In genomic region chr21:37117204-37117603, GRCh38 we compare ENCODE assay signal across 27 cellular contexts.
"Had no signal": no experiment of that assay in that cellular context is flagged by ENCODE, and none has a peak within 500 bp of the region (broad histone marks: within the 10 kb centered on the region; RNA-seq: fewer than 3 reads in every experiment).

No MANE protein-coding gene starts in this region.

- H3K9me3 ChIP-seq: left ventricle myocardium inferior, mucosa of descending colon, ovary, prostate gland, tibial nerve, vagina had no signal

- H3K27me3 ChIP-seq: heart left ventricle, ovary, tibial nerve, vagina had no signal

- H3K27me3 Mint-ChIP-seq: naive thymus-derived CD4-positive, alpha-beta T cell; natural killer cell treated with Interleukin-12 subunit alpha and Interleukin-12 subunit beta and Interleukin-15 and Interleukin-18, amount 100 ng/mL, for 72 hours; stimulated activated naive B cell treated with anti-CD40 and anti-IgM and Interleukin-4, amounts not matched to agents 10 μg/mL and 1 μg/mL and 100 μg/mL, for 72 hours; stimulated activated naive CD8-positive, alpha-beta T cell treated with anti-CD3 and anti-CD28 coated beads, Interleukin-15, Interleukin-2, amounts not matched to agents 100 ng/mL and 50 ng/mL, for 24 hours; type B pancreatic cell had no signal

- H3K27ac Mint-ChIP-seq: natural killer cell treated with Interleukin-12 subunit alpha and Interleukin-12 subunit beta and Interleukin-15 and Interleukin-18, amount 100 ng/mL, for 72 hours; stimulated activated naive B cell treated with anti-CD40 and anti-IgM and Interleukin-4, amounts not matched to agents 10 μg/mL and 1 μg/mL and 100 μg/mL, for 72 hours; stimulated activated naive CD8-positive, alpha-beta T cell treated with anti-CD3 and anti-CD28 coated beads, Interleukin-15, Interleukin-2, amounts not matched to agents 100 ng/mL and 50 ng/mL, for 24 hours; type B pancreatic cell had no signal

- H3K36me3 ChIP-seq: ovary, prostate gland, vagina had no signal

- H3K4me1 ChIP-seq: heart left ventricle, left ventricle myocardium inferior, prostate gland, tibial nerve, vagina had no signal

- DNase-seq: heart left ventricle; islet precursor cell; kidney glomerular epithelial cell; left colon; left ventricle myocardium inferior; mesendoderm; midbrain; mucosa of descending colon; naive thymus-derived CD4-positive, alpha-beta T cell; ovary; posterior cingulate gyrus; retina; right cardiac atrium; stimulated activated CD4-positive, alpha-beta T cell treated with anti-CD3 and anti-CD28 coated beads, Interleukin-12 subunit alpha, Interleukin-12 subunit beta, amount 100 ng/mL, for 4 hours; stimulated activated CD4-positive, alpha-beta T cell treated with anti-CD3 and anti-CD28 coated beads, Interleukin-15, amount 100 ng/mL, for 24 hours; stimulated activated CD4-positive, alpha-beta T cell treated with anti-CD3 and anti-CD28 coated beads, Interleukin-2, amount 100 ng/mL, for 24 hours; stimulated activated CD4-positive, alpha-beta T cell treated with anti-CD3 and anti-CD28 coated beads, Interleukin-4, amount 100 ng/mL, for 1 hour; stimulated activated naive B cell treated with anti-CD40 and anti-IgM and Interleukin-4, amounts not matched to agents 10 μg/mL and 1 μg/mL and 100 μg/mL, for 72 hours; substantia nigra had no signal

- H3K27ac ChIP-seq: heart left ventricle, left ventricle myocardium inferior, ovary, prostate gland, skin epidermis, tibial nerve, vagina had no signal

- H3K9me3 Mint-ChIP-seq: stimulated activated naive B cell treated with anti-CD40 and anti-IgM and Interleukin-4, amounts not matched to agents 10 μg/mL and 1 μg/mL and 100 μg/mL, for 72 hours; stimulated activated naive CD8-positive, alpha-beta T cell treated with anti-CD3 and anti-CD28 coated beads, Interleukin-15, Interleukin-2, amounts not matched to agents 100 ng/mL and 50 ng/mL, for 24 hours; type B pancreatic cell had no signal

- H3K4me3 ChIP-seq: heart left ventricle, left ventricle myocardium inferior, lung, mucosa of descending colon, ovary, prostate gland, skin epidermis, tibial nerve, vagina had no signal

- H3K4me3 Mint-ChIP-seq: naive thymus-derived CD4-positive, alpha-beta T cell; natural killer cell treated with Interleukin-12 subunit alpha and Interleukin-12 subunit beta and Interleukin-15 and Interleukin-18, amount 100 ng/mL, for 72 hours; stimulated activated naive B cell treated with anti-CD40 and anti-IgM and Interleukin-4, amounts not matched to agents 10 μg/mL and 1 μg/mL and 100 μg/mL, for 72 hours; stimulated activated naive CD8-positive, alpha-beta T cell treated with anti-CD3 and anti-CD28 coated beads, Interleukin-15, Interleukin-2, amounts not matched to agents 100 ng/mL and 50 ng/mL, for 24 hours; type B pancreatic cell had no signal
